ENCODE assay signal across 8 cellular contexts in the genomic region with DNA sequence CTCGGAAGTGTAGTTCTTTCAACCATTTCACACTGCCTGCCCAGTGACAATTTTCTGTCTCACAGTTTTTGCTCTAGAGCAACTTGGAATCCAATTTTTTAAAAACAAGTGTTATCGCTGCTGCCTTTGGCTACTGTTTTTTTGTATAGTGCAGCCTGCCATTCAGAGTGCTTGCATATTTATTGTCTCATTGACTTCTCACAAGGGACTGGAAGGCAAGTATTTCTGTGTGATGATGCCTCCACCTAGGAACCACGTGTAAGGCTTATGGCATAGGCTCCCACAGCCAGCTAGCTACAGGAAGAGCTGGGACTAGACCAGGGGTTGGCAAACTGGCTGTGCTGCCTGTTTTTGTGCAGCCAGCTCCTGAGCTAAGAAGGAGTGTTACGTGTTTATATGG. TPM values are rescaled to one million over a fixed set of nuclear protein-coding genes. Genes with fewer than 3 reads are reported as not detected.
A peak's percentile ranks its signal among the peaks of the same experiment; 100 is the strongest.
DNase-seq lines count a peak whose midpoint lies in the region; ATAC-seq, FAIRE-seq and TF ChIP-seq lines count a peak whose summit lies in the region.

No MANE protein-coding gene starts in this region.

- intact Hi-C loops in PC-9 (cut with micrococcal nuclease; ENCODE audit: unreplicated experiment): loop anchor here (5.0 to 10.0 kb wide), 2 partner anchors 229 to 444 kb away; no protein-coding TSS in a partner anchor
- intact Hi-C loops in pancreas (cut with DNase I): no loop called here

- peak overlapping the region; percentile 93 to 94 for H3K27ac Mint-ChIP-seq in effector memory CD8-positive, alpha-beta T cell

- H3K27ac ChIP-seq in PC-9: peak overlapping the region; percentile 92
- H3K27ac ChIP-seq in pancreas: no peak overlapping the region

- FAIRE-seq in pancreas (lab: Jason Lieb, UNC): no peak

- H3K79me2 ChIP-seq in PC-9 (ENCODE audit: low read depth): peaks cover 36% of the 10 kb centered on the region

- H3K9me3 ChIP-seq in PC-9 (ENCODE audit: insufficient read depth, low read depth) (no peaks in the 10 kb centered on the region), neuron (ENCODE audit: low read length) (no peaks in the 10 kb centered on the region), pancreas (no peaks in the 10 kb centered on the region)

- POLR2A ChIA-PET in PC-9 (lab: Charles Lee; ENCODE audit: unreplicated experiment): no interaction called here

- peak overlapping the region; percentile 96 for H2AFZ ChIP-seq in PC-9
- peak overlapping the region; percentile 99 for H2AFZ ChIP-seq in neuron (ENCODE audit: low read depth, low read length)

- BruUV-seq in PC-9 (replicated peaks; lab: Mats Ljungman, UMichigan): TSS peak; percentile 55

- no peaks in the 10 kb centered on the region for H3K9me3 Mint-ChIP-seq in effector memory CD8-positive, alpha-beta T cell

- H3K27me3 ChIP-seq in PC-9 (ENCODE audit: insufficient read depth, low read depth): no peaks in the 10 kb centered on the region
- no peaks in the 10 kb centered on the region for H3K27me3 ChIP-seq in neuron (ENCODE audit: insufficient read depth, low read length)
- H3K27me3 ChIP-seq in pancreas: no peaks in the 10 kb centered on the region

- peaks cover 25% of the 10 kb centered on the region for H3K36me3 Mint-ChIP-seq in effector memory CD8-positive, alpha-beta T cell (ENCODE audit: insufficient read depth)

- H3K9me2 ChIP-seq in PC-9 (ENCODE audit: insufficient read depth): no peaks in the 10 kb centered on the region

- H4K20me1 ChIP-seq in PC-9 (ENCODE audit: insufficient read depth): no peaks in the 10 kb centered on the region

- peaks cover 23% of the 10 kb centered on the region for H3K4me1 ChIP-seq in PC-9 (replicated peaks; ENCODE audit: insufficient read depth)
- H3K4me1 ChIP-seq in neuron (ENCODE audit: insufficient read depth, low read length): peaks cover 15% of the 10 kb centered on the region
- H3K4me1 ChIP-seq in pancreas: peaks cover 0 to 6% (median 5%) of the 10 kb centered on the region in 3 donors

- H3F3A ChIP-seq in PC-9 (ENCODE audit: insufficient read depth, low read depth): peaks cover 18% of the 10 kb centered on the region

- ATAC-seq in effector memory CD8-positive, alpha-beta T cell (replicated peaks): no peak
- ATAC-seq in GM21619 (IDR thresholded peaks at IDR 0.05; ENCODE audit: unreplicated experiment): no peak
- ATAC-seq in pancreas: no peak

- peak overlapping the region; percentile 82 for H3K4me3 ChIP-seq in AG10803 (ENCODE audit: low read length)
- H3K4me3 ChIP-seq in GM12875 (ENCODE audit: low read depth, low read length): peak overlapping the region; percentile 73
- H3K4me3 ChIP-seq in PC-9: peak overlapping the region; percentile 93
- H3K4me3 ChIP-seq in neuron (ENCODE audit: low read length): peak overlapping the region; percentile 72
- H3K4me3 ChIP-seq in pancreas: peak overlapping the region in 1 of 4 donors; percentile 87

- H3K4me3 Mint-ChIP-seq in effector memory CD8-positive, alpha-beta T cell: peak overlapping the region; percentile 82 to 90

- H3K4me1 Mint-ChIP-seq in effector memory CD8-positive, alpha-beta T cell (ENCODE audit: low read depth in 2 of 2): peaks cover 14 to 15% of the 10 kb centered on the region in 2 donors

- CTCF ChIA-PET in PC-9 (lab: Charles Lee): interaction anchor here (0.7 kb wide), 1 partner anchor 690 kb away, joined by 10 read pairs; no protein-coding TSS in a partner anchor

- 26 to 27% methylated on average over 4 of the region's 4 CpGs for WGBS in pancreas, 2 donors

- H3K36me3 ChIP-seq in PC-9 (ENCODE audit: low read depth) (0 out of 2 replicates have a peak, but pooled peaks cover 13% of the 10 kb centered on the region), neuron (ENCODE audit: insufficient read depth, low read length) (peaks cover 26% of the 10 kb centered on the region), pancreas (no peaks in the 10 kb centered on the region)

- TF ChIP-seq CTCF in AG10803 (conservative IDR thresholded peaks at IDR 0.05; ENCODE audit: low read length): no peak
- TF ChIP-seq CTCF in GM12875 (IDR thresholded peaks at IDR 0.05; ENCODE audit: borderline replicate concordance, insufficient read depth, low read depth, low read length): no peak
- TF ChIP-seq CTCF in PC-9 (conservative IDR thresholded peaks at IDR 0.05): no peak
- no peak for TF ChIP-seq CTCF in pancreas (IDR thresholded peaks at IDR 0.05)

- peak; percentile 29 for DNase-seq in AG10803 (ENCODE audit: low read depth)
- DNase-seq in PC-9: peak; percentile 21 to 58
- DNase-seq in effector memory CD8-positive, alpha-beta T cell: peak in 1 of 3 experiments; percentile 4
- no peak for DNase-seq in 8988T
- no peak for DNase-seq in pancreas

- no peaks in the 10 kb centered on the region for H3K27me3 Mint-ChIP-seq in effector memory CD8-positive, alpha-beta T cell

- H3K4me2 ChIP-seq in PC-9: peak overlapping the region; percentile 80

RNA-seq across cellular contexts. Expression of a gene that starts 0.9 kb away (rescaled TPM):
- total RNA-seq in PC-9 (2021): 12.8 and 16.2 TPM in 2 replicates
- total RNA-seq in pancreas: under 1 TPM; 0.16 to 0.84 (median 0.58) TPM
- under 1 TPM; 0.38 to 0.53 TPM for polyA plus RNA-seq in pancreas

RNA-seq across cellular contexts. Expression of a gene that starts 1.0 kb away (rescaled TPM):
- total RNA-seq in PC-9 (2021) (48.2 and 72.4 TPM in 2 replicates), pancreas (10 to 100 TPM in 1 of 6 donors, 1 to 10 TPM in 5; 5.5 to 11.9 (median 8.1) TPM)
- polyA plus RNA-seq in pancreas: 1 to 10 TPM; 4.9 to 7.8 TPM

RNA-seq across cellular contexts. Expression of a gene that starts 59.1 kb away (rescaled TPM):
- 20.9 and 29.7 TPM in 2 replicates for total RNA-seq in PC-9 (2021)
- 10 to 100 TPM in 5 of 6 donors, 1 to 10 TPM in 1; 5.1 to 15.6 (median 12.8) TPM for total RNA-seq in pancreas
- polyA plus RNA-seq in pancreas: 10 to 100 TPM; 15.5 to 29.0 TPM

Comparison
In these comparisons a context has a peak if more than half of its experiments do, and no peak if none do; other contexts are left out.
1. DNase-seq: peak in AG10803 (single experiment) and PC-9 (2 of 2); none in 8988T (single experiment) and pancreas (0 of 6).